Comparison of ENCODE assay signal across 22 cellular contexts in the genomic region with DNA sequence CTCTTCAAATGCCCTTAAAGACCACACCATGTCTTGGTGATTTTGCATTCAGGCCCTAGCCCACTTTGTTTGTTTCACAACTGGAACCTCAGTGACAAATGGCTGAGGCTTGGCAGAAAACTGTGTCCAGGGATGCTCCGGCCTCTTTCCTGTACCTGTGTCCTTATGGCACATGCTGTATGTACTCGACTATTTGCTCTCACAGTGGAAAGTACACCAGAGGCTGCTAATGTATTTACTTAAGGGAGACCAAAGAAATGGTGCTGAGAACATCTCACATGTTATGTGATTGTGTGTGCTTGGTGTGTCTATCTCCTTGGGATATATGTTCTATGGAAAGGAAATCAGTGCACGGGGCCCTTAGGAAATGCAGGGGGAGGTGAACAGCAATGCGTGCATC.
"Had no signal": no experiment of that assay in that cellular context is flagged by ENCODE, and none has a peak within 500 bp of the region (broad histone marks: within the 10 kb centered on the region; RNA-seq: fewer than 3 reads in every experiment).

No MANE protein-coding gene starts in this region.

- H3K27me3 ChIP-seq: esophagus squamous epithelium, ovary, suprapubic skin, transverse colon, upper lobe of right lung, uterus had no signal

- H3K9me3 ChIP-seq: esophagus squamous epithelium, ovary, psoas muscle, suprapubic skin, transverse colon, upper lobe of right lung, uterus had no signal

- H3K27ac ChIP-seq: esophagus squamous epithelium, ovary, psoas muscle, skin epidermis, suprapubic skin, transverse colon, upper lobe of right lung, uterus had no signal

- H3K36me3 ChIP-seq: esophagus squamous epithelium, ovary, suprapubic skin, transverse colon, upper lobe of right lung, uterus had no signal

- DNase-seq: cortex of kidney; effector memory CD8-positive, alpha-beta T cell; erythroblast; esophagus squamous epithelium; foreskin melanocyte; kidney; natural killer cell; occipital lobe; posterior cingulate gyrus; psoas muscle; stimulated activated CD4-positive, alpha-beta T cell treated with anti-CD3 and anti-CD28 coated beads, Interleukin-1b, Interleukin-23, amount 100 ng/mL, for 48 hours; stimulated activated CD4-positive, alpha-beta T cell treated with anti-CD3 and anti-CD28 coated beads, Interleukin-4, amount 100 ng/mL, for 1 hour; stimulated activated CD8-positive, alpha-beta memory T cell treated with anti-CD3 and anti-CD28 coated beads, Interleukin-4, amount 100 ng/mL, for 48 hours; stimulated activated naive CD4-positive, alpha-beta T cell; stimulated activated naive CD8-positive, alpha-beta T cell treated with anti-CD3 and anti-CD28 coated beads, Interleukin-15, amount 100 ng/mL, for 72 hours; transverse colon; uterus had no signal

- H3K4me1 ChIP-seq: upper lobe of right lung had no signal

- H3K4me3 ChIP-seq: esophagus squamous epithelium, lung, ovary, psoas muscle, skin epidermis, suprapubic skin, transverse colon, upper lobe of right lung, uterus had no signal
